In the genomic region with DNA sequence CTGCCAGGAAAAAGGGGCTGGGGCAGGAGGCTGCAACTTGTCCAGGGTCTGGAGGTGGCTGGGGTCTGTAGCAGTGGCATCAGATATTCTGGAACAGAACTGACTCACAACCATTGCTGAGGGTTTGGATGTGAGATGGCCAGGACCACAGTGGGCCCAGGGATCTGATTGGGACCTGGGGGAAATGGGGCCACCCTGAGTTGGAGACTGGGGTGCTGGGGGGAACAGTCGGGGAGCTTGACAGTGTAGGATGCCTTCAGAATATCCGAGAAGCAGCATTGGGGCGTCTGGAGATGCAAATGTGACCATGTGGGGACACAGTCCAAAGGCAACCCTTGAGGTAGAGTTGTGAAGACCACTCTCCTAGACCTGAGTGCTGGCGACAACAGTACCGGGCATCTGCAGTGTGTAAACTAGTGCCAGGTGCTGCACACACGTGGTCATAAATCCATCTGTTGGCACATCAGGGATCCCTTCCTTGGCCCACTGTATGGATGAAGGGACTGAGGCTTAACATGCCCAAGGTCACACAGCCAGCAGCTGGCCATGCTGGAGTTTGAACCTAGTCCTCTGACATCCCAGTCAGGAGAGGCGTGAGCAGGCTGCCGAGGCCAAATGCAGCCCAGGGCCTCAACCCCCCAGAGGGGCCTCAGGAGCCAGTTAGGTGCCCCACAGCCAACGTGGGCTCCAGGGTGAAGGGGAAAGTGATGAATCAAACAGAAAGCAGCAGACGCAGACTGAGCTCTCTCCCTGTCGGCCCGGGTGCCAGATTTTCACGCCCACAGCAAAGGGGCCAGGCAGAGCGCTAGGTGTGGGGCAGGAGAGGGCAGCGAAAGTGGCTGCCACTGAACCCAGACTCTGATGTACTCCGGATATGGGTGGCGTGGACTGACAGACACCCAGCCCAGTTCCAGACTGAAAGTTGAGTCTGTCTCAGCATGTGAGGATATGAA, we compare ENCODE assay signal across 1 cellular context.
A peak's percentile ranks its signal among the peaks of the same experiment; 100 is the strongest.
TF ChIP-seq lines count a peak whose summit lies in the region.

No MANE protein-coding gene starts in this region.

TF ChIP-seq in HepG2, 621 proteins besides CTCF, POLR2A, EP300 and RAD21 (continued from another document and continues in another):
- TF ChIP-seq, protein P1, sequence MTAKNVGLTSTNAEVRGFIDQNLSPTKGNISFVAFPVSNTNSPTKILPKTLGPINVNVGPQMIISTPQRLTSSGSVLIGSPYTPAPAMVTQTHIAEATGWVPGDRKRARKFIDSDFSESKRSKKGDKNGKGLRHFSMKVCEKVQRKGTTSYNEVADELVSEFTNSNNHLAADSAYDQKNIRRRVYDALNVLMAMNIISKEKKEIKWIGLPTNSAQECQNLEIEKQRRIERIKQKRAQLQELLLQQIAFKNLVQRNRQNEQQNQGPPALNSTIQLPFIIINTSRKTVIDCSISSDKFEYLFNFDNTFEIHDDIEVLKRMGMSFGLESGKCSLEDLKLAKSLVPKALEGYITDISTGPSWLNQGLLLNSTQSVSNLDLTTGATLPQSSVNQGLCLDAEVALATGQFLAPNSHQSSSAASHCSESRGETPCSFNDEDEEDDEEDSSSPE (CRISPR knock-in tag; IDR thresholded peaks at IDR 0.05) = peak; percentile 47; the same call in 1 of the 2 replicates
- TF ChIP-seq, protein P2, sequence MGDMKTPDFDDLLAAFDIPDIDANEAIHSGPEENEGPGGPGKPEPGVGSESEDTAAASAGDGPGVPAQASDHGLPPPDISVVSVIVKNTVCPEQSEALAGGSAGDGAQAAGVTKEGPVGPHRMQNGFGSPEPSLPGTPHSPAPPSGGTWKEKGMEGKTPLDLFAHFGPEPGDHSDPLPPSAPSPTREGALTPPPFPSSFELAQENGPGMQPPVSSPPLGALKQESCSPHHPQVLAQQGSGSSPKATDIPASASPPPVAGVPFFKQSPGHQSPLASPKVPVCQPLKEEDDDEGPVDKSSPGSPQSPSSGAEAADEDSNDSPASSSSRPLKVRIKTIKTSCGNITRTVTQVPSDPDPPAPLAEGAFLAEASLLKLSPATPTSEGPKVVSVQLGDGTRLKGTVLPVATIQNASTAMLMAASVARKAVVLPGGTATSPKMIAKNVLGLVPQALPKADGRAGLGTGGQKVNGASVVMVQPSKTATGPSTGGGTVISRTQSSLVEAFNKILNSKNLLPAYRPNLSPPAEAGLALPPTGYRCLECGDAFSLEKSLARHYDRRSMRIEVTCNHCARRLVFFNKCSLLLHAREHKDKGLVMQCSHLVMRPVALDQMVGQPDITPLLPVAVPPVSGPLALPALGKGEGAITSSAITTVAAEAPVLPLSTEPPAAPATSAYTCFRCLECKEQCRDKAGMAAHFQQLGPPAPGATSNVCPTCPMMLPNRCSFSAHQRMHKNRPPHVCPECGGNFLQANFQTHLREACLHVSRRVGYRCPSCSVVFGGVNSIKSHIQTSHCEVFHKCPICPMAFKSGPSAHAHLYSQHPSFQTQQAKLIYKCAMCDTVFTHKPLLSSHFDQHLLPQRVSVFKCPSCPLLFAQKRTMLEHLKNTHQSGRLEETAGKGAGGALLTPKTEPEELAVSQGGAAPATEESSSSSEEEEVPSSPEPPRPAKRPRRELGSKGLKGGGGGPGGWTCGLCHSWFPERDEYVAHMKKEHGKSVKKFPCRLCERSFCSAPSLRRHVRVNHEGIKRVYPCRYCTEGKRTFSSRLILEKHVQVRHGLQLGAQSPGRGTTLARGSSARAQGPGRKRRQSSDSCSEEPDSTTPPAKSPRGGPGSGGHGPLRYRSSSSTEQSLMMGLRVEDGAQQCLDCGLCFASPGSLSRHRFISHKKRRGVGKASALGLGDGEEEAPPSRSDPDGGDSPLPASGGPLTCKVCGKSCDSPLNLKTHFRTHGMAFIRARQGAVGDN (CRISPR knock-in tag; IDR thresholded peaks at IDR 0.05) = peak; percentile 97
- TF ChIP-seq, protein P3, sequence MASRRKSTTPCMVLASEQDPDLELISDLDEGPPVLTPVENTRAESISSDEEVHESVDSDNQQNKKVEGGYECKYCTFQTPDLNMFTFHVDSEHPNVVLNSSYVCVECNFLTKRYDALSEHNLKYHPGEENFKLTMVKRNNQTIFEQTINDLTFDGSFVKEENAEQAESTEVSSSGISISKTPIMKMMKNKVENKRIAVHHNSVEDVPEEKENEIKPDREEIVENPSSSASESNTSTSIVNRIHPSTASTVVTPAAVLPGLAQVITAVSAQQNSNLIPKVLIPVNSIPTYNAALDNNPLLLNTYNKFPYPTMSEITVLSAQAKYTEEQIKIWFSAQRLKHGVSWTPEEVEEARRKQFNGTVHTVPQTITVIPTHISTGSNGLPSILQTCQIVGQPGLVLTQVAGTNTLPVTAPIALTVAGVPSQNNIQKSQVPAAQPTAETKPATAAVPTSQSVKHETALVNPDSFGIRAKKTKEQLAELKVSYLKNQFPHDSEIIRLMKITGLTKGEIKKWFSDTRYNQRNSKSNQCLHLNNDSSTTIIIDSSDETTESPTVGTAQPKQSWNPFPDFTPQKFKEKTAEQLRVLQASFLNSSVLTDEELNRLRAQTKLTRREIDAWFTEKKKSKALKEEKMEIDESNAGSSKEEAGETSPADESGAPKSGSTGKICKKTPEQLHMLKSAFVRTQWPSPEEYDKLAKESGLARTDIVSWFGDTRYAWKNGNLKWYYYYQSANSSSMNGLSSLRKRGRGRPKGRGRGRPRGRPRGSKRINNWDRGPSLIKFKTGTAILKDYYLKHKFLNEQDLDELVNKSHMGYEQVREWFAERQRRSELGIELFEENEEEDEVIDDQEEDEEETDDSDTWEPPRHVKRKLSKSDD (CRISPR knock-in tag; IDR thresholded peaks at IDR 0.05; ENCODE audit: low read depth) = peak; percentile 65; the same call in 1 of the 2 replicates
- TF ChIP-seq SP2 (CRISPR knock-in tag; IDR thresholded peaks at IDR 0.05) = no peak
- peak; percentile 41; the same call in 1 of the 2 replicates for TF ChIP-seq ELF1 (CRISPR knock-in tag; IDR thresholded peaks at IDR 0.05)
- TF ChIP-seq ZNF451 (CRISPR knock-in tag; IDR thresholded peaks at IDR 0.05) = peak; percentile 14; the same call in 1 of the 2 replicates
- 0 out of 2 replicates have a peak, but pooled peaks have one; percentile 26 for TF ChIP-seq ZNF678 (CRISPR knock-in tag; IDR thresholded peaks at IDR 0.05)
- 0 out of 2 replicates have a peak, but pooled peaks have one; percentile 17 for TF ChIP-seq SP5 (CRISPR knock-in tag; IDR thresholded peaks at IDR 0.05; ENCODE audit: borderline replicate concordance, low read depth)
- TF ChIP-seq GATAD2A (CRISPR knock-in tag; IDR thresholded peaks at IDR 0.05) = peak; percentile 72
- TF ChIP-seq, protein P4, sequence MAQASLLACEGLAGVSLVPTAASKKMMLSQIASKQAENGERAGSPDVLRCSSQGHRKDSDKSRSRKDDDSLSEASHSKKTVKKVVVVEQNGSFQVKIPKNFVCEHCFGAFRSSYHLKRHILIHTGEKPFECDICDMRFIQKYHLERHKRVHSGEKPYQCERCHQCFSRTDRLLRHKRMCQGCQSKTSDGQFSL (CRISPR knock-in tag; IDR thresholded peaks at IDR 0.05) = peak; percentile 58; the same call in 1 of the 2 replicates
- peak; percentile 62 for TF ChIP-seq SAP130 (CRISPR knock-in tag; IDR thresholded peaks at IDR 0.05; ENCODE audit: low read depth)
- TF ChIP-seq, protein P5, sequence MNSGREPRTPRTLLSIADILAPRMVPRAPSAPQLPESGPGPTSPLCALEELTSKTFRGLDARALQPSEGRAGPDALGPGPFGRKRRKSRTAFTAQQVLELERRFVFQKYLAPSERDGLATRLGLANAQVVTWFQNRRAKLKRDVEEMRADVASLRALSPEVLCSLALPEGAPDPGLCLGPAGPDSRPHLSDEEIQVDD (CRISPR knock-in tag; IDR thresholded peaks at IDR 0.05; ENCODE audit: borderline replicate concordance) = peak; percentile 84; the same call in 1 of the 2 replicates
- TF ChIP-seq NCOA1 (CRISPR knock-in tag; IDR thresholded peaks at IDR 0.05) = no peak; the same call in 1 of the 2 replicates
- TF ChIP-seq, protein P6, sequence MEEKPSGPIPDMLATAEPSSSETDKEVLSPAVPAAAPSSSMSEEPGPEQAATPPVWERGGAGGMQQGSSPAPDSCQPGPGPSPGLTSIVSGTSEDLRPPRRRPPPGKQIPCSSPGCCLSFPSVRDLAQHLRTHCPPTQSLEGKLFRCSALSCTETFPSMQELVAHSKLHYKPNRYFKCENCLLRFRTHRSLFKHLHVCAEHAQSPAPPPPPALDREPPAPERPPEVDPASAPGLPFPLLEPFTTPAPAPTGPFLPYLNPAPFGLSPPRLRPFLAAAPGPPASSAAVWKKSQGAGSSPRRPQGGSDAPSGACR (CRISPR knock-in tag; IDR thresholded peaks at IDR 0.05) = no peak
- TF ChIP-seq, protein P7, sequence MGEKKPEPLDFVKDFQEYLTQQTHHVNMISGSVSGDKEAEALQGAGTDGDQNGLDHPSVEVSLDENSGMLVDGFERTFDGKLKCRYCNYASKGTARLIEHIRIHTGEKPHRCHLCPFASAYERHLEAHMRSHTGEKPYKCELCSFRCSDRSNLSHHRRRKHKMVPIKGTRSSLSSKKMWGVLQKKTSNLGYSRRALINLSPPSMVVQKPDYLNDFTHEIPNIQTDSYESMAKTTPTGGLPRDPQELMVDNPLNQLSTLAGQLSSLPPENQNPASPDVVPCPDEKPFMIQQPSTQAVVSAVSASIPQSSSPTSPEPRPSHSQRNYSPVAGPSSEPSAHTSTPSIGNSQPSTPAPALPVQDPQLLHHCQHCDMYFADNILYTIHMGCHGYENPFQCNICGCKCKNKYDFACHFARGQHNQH (CRISPR knock-in tag; IDR thresholded peaks at IDR 0.05) = peak; percentile 78; the same call in 1 of the 2 replicates
- TF ChIP-seq DR1 (CRISPR knock-in tag; IDR thresholded peaks at IDR 0.05) = peak; percentile 50; the same call in 1 of the 2 replicates
- peak; percentile 78; the same call in 1 of the 2 replicates for TF ChIP-seq ZNF761 (CRISPR knock-in tag; conservative IDR thresholded peaks at IDR 0.05)
- peak; percentile 64; the same call in 1 of the 2 replicates for TF ChIP-seq ZBTB7A (CRISPR knock-in tag; IDR thresholded peaks at IDR 0.05)
- no peak for TF ChIP-seq NCOR1 (IDR thresholded peaks at IDR 0.05; ENCODE audit: borderline replicate concordance, low read length)
- TF ChIP-seq, protein P8, sequence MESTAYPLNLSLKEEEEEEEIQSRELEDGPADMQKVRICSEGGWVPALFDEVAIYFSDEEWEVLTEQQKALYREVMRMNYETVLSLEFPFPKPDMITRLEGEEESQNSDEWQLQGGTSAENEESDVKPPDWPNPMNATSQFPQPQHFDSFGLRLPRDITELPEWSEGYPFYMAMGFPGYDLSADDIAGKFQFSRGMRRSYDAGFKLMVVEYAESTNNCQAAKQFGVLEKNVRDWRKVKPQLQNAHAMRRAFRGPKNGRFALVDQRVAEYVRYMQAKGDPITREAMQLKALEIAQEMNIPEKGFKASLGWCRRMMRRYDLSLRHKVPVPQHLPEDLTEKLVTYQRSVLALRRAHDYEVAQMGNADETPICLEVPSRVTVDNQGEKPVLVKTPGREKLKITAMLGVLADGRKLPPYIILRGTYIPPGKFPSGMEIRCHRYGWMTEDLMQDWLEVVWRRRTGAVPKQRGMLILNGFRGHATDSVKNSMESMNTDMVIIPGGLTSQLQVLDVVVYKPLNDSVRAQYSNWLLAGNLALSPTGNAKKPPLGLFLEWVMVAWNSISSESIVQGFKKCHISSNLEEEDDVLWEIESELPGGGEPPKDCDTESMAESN (CRISPR knock-in tag; conservative IDR thresholded peaks at IDR 0.05) = peak; percentile 55; the same call in 1 of the 2 replicates
- TF ChIP-seq HNF4A (CRISPR knock-in tag; IDR thresholded peaks at IDR 0.05) = peak; percentile 97
- 0 out of 2 replicates have a peak, but pooled peaks have one; percentile 37 for TF ChIP-seq ZNF232 (CRISPR knock-in tag; IDR thresholded peaks at IDR 0.05; ENCODE audit: borderline replicate concordance)
- TF ChIP-seq ZNF556 (CRISPR knock-in tag; IDR thresholded peaks at IDR 0.05; ENCODE audit: borderline replicate concordance) = 0 out of 2 replicates have a peak, but pooled peaks have one; percentile 14
- TF ChIP-seq RBM22 (optimal IDR thresholded peaks at IDR 0.05; ENCODE audit: low read length) = no peak
- TF ChIP-seq NR2F2 (IDR thresholded peaks at IDR 0.05; ENCODE audit: borderline replicate concordance, low read depth) = 0 out of 2 replicates have a peak, but pooled peaks have one; percentile 15
- TF ChIP-seq, protein P9, sequence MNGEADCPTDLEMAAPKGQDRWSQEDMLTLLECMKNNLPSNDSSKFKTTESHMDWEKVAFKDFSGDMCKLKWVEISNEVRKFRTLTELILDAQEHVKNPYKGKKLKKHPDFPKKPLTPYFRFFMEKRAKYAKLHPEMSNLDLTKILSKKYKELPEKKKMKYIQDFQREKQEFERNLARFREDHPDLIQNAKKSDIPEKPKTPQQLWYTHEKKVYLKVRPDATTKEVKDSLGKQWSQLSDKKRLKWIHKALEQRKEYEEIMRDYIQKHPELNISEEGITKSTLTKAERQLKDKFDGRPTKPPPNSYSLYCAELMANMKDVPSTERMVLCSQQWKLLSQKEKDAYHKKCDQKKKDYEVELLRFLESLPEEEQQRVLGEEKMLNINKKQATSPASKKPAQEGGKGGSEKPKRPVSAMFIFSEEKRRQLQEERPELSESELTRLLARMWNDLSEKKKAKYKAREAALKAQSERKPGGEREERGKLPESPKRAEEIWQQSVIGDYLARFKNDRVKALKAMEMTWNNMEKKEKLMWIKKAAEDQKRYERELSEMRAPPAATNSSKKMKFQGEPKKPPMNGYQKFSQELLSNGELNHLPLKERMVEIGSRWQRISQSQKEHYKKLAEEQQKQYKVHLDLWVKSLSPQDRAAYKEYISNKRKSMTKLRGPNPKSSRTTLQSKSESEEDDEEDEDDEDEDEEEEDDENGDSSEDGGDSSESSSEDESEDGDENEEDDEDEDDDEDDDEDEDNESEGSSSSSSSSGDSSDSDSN (CRISPR knock-in tag; IDR thresholded peaks at IDR 0.05) = peak; percentile 74
- peak; percentile 84; the same call in 1 of the 2 replicates for TF ChIP-seq NFKB2 (CRISPR knock-in tag; IDR thresholded peaks at IDR 0.05; ENCODE audit: borderline replicate concordance)
- 0 out of 2 replicates have a peak, but pooled peaks have one; percentile 3 for TF ChIP-seq NFYC (CRISPR knock-in tag; IDR thresholded peaks at IDR 0.05)
- TF ChIP-seq RFXAP (CRISPR knock-in tag; IDR thresholded peaks at IDR 0.05; ENCODE audit: borderline replicate concordance) = 0 out of 2 replicates have a peak, but pooled peaks have one; percentile 22
- no peak for TF ChIP-seq TBP (CRISPR knock-in tag; IDR thresholded peaks at IDR 0.05)
- TF ChIP-seq, protein P10, sequence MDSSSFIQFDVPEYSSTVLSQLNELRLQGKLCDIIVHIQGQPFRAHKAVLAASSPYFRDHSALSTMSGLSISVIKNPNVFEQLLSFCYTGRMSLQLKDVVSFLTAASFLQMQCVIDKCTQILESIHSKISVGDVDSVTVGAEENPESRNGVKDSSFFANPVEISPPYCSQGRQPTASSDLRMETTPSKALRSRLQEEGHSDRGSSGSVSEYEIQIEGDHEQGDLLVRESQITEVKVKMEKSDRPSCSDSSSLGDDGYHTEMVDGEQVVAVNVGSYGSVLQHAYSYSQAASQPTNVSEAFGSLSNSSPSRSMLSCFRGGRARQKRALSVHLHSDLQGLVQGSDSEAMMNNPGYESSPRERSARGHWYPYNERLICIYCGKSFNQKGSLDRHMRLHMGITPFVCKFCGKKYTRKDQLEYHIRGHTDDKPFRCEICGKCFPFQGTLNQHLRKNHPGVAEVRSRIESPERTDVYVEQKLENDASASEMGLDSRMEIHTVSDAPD (CRISPR knock-in tag; IDR thresholded peaks at IDR 0.05) = peak; percentile 63; the same call in 1 of the 2 replicates
- TF ChIP-seq KDM5A (IDR thresholded peaks at IDR 0.05; ENCODE audit: borderline replicate concordance, low read length) = no peak
- TF ChIP-seq KMT2B (CRISPR knock-in tag; IDR thresholded peaks at IDR 0.05) = no peak
- TF ChIP-seq ESRRA (CRISPR knock-in tag; IDR thresholded peaks at IDR 0.05; ENCODE audit: low read depth) = peak; percentile 99
- no peak for TF ChIP-seq ZNF253 (CRISPR knock-in tag; IDR thresholded peaks at IDR 0.05; ENCODE audit: borderline replicate concordance)
